In genomic region chr10:63712717-63713115, GRCh38 we compare ENCODE assay signal across 10 cellular contexts.
A peak's percentile ranks its signal among the peaks of the same experiment; 100 is the strongest.
DNase-seq lines count a peak whose midpoint lies in the region; ATAC-seq and TF ChIP-seq lines count a peak whose summit lies in the region.
"Had no signal": no experiment of that assay in that cellular context is flagged by ENCODE, and none has a peak within 500 bp of the region (broad histone marks: within the 10 kb centered on the region; RNA-seq: fewer than 3 reads in every experiment).

No MANE protein-coding gene starts in this region.

- peaks cover 6% of the 10 kb centered on the region; the same call in 1 of the 2 replicates for H3K9me1 ChIP-seq in IMR-90 (ENCODE audit: insufficient read depth, low read length)

- no peaks in the 10 kb centered on the region for H3K36me3 Mint-ChIP-seq in stimulated activated memory B cell treated with anti-CD40 and anti-IgM and Interleukin-4, amounts not matched to agents 10 μg/mL and 1 μg/mL and 100 μg/mL, for 72 hours

- H3K9ac ChIP-seq in IMR-90 (ENCODE audit: low read depth, low read length) (no peak overlapping the region), subcutaneous abdominal adipose tissue (ENCODE audit: low read length in 5 of 5) (peak overlapping the region in 4 of 5 donors; percentile 15 to 60 (median 44))

- H3K36me3 ChIP-seq in IMR-90 (ENCODE audit: control insufficient read depth, insufficient read depth, low read length) (no peaks in the 10 kb centered on the region), right lobe of liver (no peaks in the 10 kb centered on the region), subcutaneous abdominal adipose tissue (ENCODE audit: control insufficient read depth in 5 of 5, insufficient read depth in 5 of 5, low read length in 5 of 5) (no peaks in the 10 kb centered on the region)

- H3K9me3 ChIP-seq in IMR-90 (ENCODE audit: control insufficient read depth, insufficient read depth, low read length): no peaks in the 10 kb centered on the region
- no peaks in the 10 kb centered on the region for H3K9me3 ChIP-seq in right lobe of liver
- H3K9me3 ChIP-seq in subcutaneous abdominal adipose tissue (ENCODE audit: control insufficient read depth in 5 of 5, low read length in 5 of 5): no peaks in the 10 kb centered on the region

- H3K23ac ChIP-seq in IMR-90 (ENCODE audit: low read depth, low read length): no peak overlapping the region

- POLR2A ChIA-PET in IMR-90 (lab: Charles Lee; ENCODE audit: unreplicated experiment): no interaction called here

- no CpG with 5 or more reads among the region's 1 CpG for WGBS in IMR-90 (ENCODE audit: extremely low coverage in 2 of 2, insufficient read length in 1 of 2), 2 experiments
- 0% methylated on average over 1 of the region's 1 CpG for WGBS in right lobe of liver (ENCODE audit: insufficient coverage, low coverage, low lambda C conversion rate, missing lambda C conversion rate)

- no peak overlapping the region; the same call in 1 of the 2 replicates for H2BK20ac ChIP-seq in IMR-90 (ENCODE audit: low read depth, low read length)

- peak overlapping the region; percentile 19; the same call in 1 of the 2 replicates for H4K91ac ChIP-seq in IMR-90 (ENCODE audit: insufficient read depth, low read depth, low read length)

- dilution Hi-C loops in IMR-90 (cut with HindIII; ENCODE audit: low sequenced_read_pairs, unreplicated experiment): loop anchor here (25.0 kb wide), 1 partner anchor 550 kb away; no protein-coding TSS in a partner anchor

- no peak overlapping the region for H2BK5ac ChIP-seq in IMR-90 (ENCODE audit: low read depth, low read length, poor library complexity, severe bottlenecking)

- no peak overlapping the region for H2AK9ac ChIP-seq in IMR-90 (replicated peaks; ENCODE audit: low read depth, low read length, poor library complexity)

- no peak overlapping the region for H3K56ac ChIP-seq in IMR-90 (ENCODE audit: extremely low read depth, insufficient read depth, low read length)

- no peaks in the 10 kb centered on the region for H3K9me3 Mint-ChIP-seq in stimulated activated memory B cell treated with anti-CD40 and anti-IgM and Interleukin-4, amounts not matched to agents 10 μg/mL and 1 μg/mL and 100 μg/mL, for 72 hours

- H3K27me3 Mint-ChIP-seq in stimulated activated memory B cell treated with anti-CD40 and anti-IgM and Interleukin-4, amounts not matched to agents 10 μg/mL and 1 μg/mL and 100 μg/mL, for 72 hours: no peaks in the 10 kb centered on the region

- CTCF ChIA-PET in IMR-90 (lab: Yijun Ruan, JAX): interaction anchor here (0.6 to 1.0 kb wide), 3 partner anchors 55 to 546 kb away, joined by 3 to 4 read pairs (median 3); no protein-coding TSS in a partner anchor

- ATAC-seq in IMR-90 (ENCODE audit: low read depth): 0 out of 2 replicates have a peak, but pooled peaks have one; percentile 8
- ATAC-seq in right lobe of liver: peak in 3 of 4 donors; percentile 2 to 15 (median 3)
- ATAC-seq in stimulated activated memory B cell treated with anti-CD40 and anti-IgM and Interleukin-4, amounts not matched to agents 10 μg/mL and 1 μg/mL and 100 μg/mL, for 72 hours: no peak
- no peak for ATAC-seq in HG03097 (IDR thresholded peaks at IDR 0.05; ENCODE audit: low FRiP score, unreplicated experiment)
- ATAC-seq: T-helper 17 cell had no signal

- H3K79me1 ChIP-seq in IMR-90 (ENCODE audit: low read depth in 1 of 2, low read length in 2 of 2): no peaks in the 10 kb centered on the region

- 0 out of 2 replicates have a peak overlapping the region, but pooled peaks have one; percentile 40 for H2AK5ac ChIP-seq in IMR-90 (ENCODE audit: low read depth, low read length)

- H3K18ac ChIP-seq in IMR-90 (ENCODE audit: low read depth, low read length): no peak overlapping the region

- peak overlapping the region; percentile 50 for H2AFZ ChIP-seq in IMR-90 (replicated peaks; ENCODE audit: low read length, poor library complexity)

- TF ChIP-seq CTCF in IMR-90 (conservative IDR thresholded peaks at IDR 0.05; ENCODE audit: low read depth, low read length): no peak
- no peak for TF ChIP-seq CTCF in right lobe of liver (IDR thresholded peaks at IDR 0.05)
- no peak for TF ChIP-seq CTCF in GM10266 (IDR thresholded peaks at IDR 0.05; ENCODE audit: control insufficient read depth, insufficient read depth, low read depth, missing control alignments)

- no peaks in the 10 kb centered on the region for H4K20me1 ChIP-seq in IMR-90 (ENCODE audit: insufficient read depth, low read length)

- H3K27me3 ChIP-seq in IMR-90 (ENCODE audit: control insufficient read depth, insufficient read depth, low read length) (no peaks in the 10 kb centered on the region), right lobe of liver (no peaks in the 10 kb centered on the region), subcutaneous abdominal adipose tissue (ENCODE audit: control insufficient read depth in 5 of 5, insufficient read depth in 4 of 5, low read length in 5 of 5) (no peaks in the 10 kb centered on the region)

- no peak overlapping the region for H3K27ac ChIP-seq in IMR-90 (ENCODE audit: insufficient read depth, low read length)
- H3K27ac ChIP-seq in right lobe of liver: peak overlapping the region; percentile 44 to 80 (median 70)
- H3K27ac ChIP-seq in subcutaneous abdominal adipose tissue (ENCODE audit: low read depth, low read length): peak overlapping the region; percentile 90

- no TSS peak for BruUV-seq in IMR-90 (replicated peaks; lab: Mats Ljungman, UMichigan)

- TF ChIP-seq POLR2A in IMR-90 (IDR thresholded peaks at IDR 0.05; ENCODE audit: low read depth, low read length): no peak
- no peak for TF ChIP-seq POLR2A in right lobe of liver (IDR thresholded peaks at IDR 0.05)

- no peak overlapping the region for H3K4me3 Mint-ChIP-seq in stimulated activated memory B cell treated with anti-CD40 and anti-IgM and Interleukin-4, amounts not matched to agents 10 μg/mL and 1 μg/mL and 100 μg/mL, for 72 hours
- H3K4me3 Mint-ChIP-seq: T-helper 17 cell had no signal

- in situ Hi-C loops in IMR-90 (cut with MboI; ENCODE audit: low sequenced_read_pairs): loop anchor here (5.0 to 10.0 kb wide), 2 partner anchors 80 to 248 kb away; partner anchors contain the start of gene JMJD1C

- no peak for TF ChIP-seq RAD21 in IMR-90 (IDR thresholded peaks at IDR 0.05; ENCODE audit: low read length)

- intact Hi-C loops in IMR-90 (cut with micrococcal nuclease) (loop anchor here (1.0 to 2.0 kb wide), 3 partner anchors 82 to 546 kb away; no protein-coding TSS in a partner anchor), right lobe of liver (cut with DNase I) (loop anchor here in 1 of 2 donors (5.0 kb wide), 1 partner anchor 80 kb away; no protein-coding TSS in a partner anchor)

- H3K4ac ChIP-seq in IMR-90 (ENCODE audit: low read depth, low read length): 0 out of 2 replicates have a peak overlapping the region, but pooled peaks have one; percentile 24

- peaks cover 17% of the 10 kb centered on the region for H3K4me1 ChIP-seq in IMR-90 (ENCODE audit: control insufficient read depth, insufficient read depth, low read length)
- peaks cover 0 to 38% (median 16%) of the 10 kb centered on the region in 4 donors for H3K4me1 ChIP-seq in right lobe of liver
- H3K4me1 ChIP-seq in subcutaneous abdominal adipose tissue (ENCODE audit: control insufficient read depth in 5 of 5, insufficient read depth in 5 of 5, low read length in 5 of 5): peaks cover 18 to 46% (median 39%) of the 10 kb centered on the region in 5 donors

- DNase-seq in IMR-90 (no peak), cerebellum (ENCODE audit: low spot score) (peak; percentile 17), right lobe of liver (no peak), hypothalamus (lab: John Stamatoyannopoulos, UW) (no peak), GM10266 (ENCODE audit: extremely low spot score) (no peak)
- DNase-seq: stimulated activated CD4-positive, alpha-beta T cell treated with anti-CD3 and anti-CD28 coated beads, Interleukin-12 subunit alpha, Interleukin-12 subunit beta, amount 100 ng/mL, for 4 hours; T-helper 17 cell had no signal

- no peak overlapping the region for H4K8ac ChIP-seq in IMR-90 (ENCODE audit: low read depth in 2 of 2, low read length in 2 of 2)

- no peak overlapping the region for H3K14ac ChIP-seq in IMR-90 (replicated peaks; ENCODE audit: low read depth, low read length)

- H2BK120ac ChIP-seq in IMR-90 (ENCODE audit: low read depth, low read length): peak overlapping the region; percentile 13

- no peak overlapping the region for H2BK15ac ChIP-seq in IMR-90 (ENCODE audit: low read depth, low read length)

- no peak overlapping the region for H3K4me3 ChIP-seq in IMR-90 (ENCODE audit: insufficient read depth, low read depth, low read length)
- no peak overlapping the region for H3K4me3 ChIP-seq in right lobe of liver
- peak overlapping the region in 3 of 5 donors; percentile 3 to 31 (median 3) for H3K4me3 ChIP-seq in subcutaneous abdominal adipose tissue (ENCODE audit: low read depth in 1 of 5, low read length in 5 of 5)

- no peak overlapping the region for H4K5ac ChIP-seq in IMR-90 (ENCODE audit: low read depth, low read length)

- no peak overlapping the region for H3K4me2 ChIP-seq in IMR-90 (ENCODE audit: low read depth, low read length)

- H3K27ac Mint-ChIP-seq in stimulated activated memory B cell treated with anti-CD40 and anti-IgM and Interleukin-4, amounts not matched to agents 10 μg/mL and 1 μg/mL and 100 μg/mL, for 72 hours: no peak overlapping the region
- H3K27ac Mint-ChIP-seq: T-helper 17 cell had no signal

- peaks cover 24% of the 10 kb centered on the region for H3K4me1 Mint-ChIP-seq in stimulated activated memory B cell treated with anti-CD40 and anti-IgM and Interleukin-4, amounts not matched to agents 10 μg/mL and 1 μg/mL and 100 μg/mL, for 72 hours

TF ChIP-seq in IMR-90, 13 proteins besides CTCF, POLR2A, EP300 and RAD21 (continues in another document):
- TF ChIP-seq MAFK (IDR thresholded peaks at IDR 0.05; ENCODE audit: low read depth, low read length) (no peak), USF2 (IDR thresholded peaks at IDR 0.05; ENCODE audit: low read depth, low read length) (no peak), MAZ (IDR thresholded peaks at IDR 0.05; ENCODE audit: borderline replicate concordance, low read depth, low read length) (no peak), RFX5 (IDR thresholded peaks at IDR 0.05; ENCODE audit: low read depth, low read length) (no peak)

Comparison
In these comparisons a context has a peak if more than half of its experiments do, and no peak if none do; other contexts are left out.
1. ATAC-seq: peak in IMR-90 (single experiment) and right lobe of liver (3 of 4); none in stimulated activated memory B cell treated with anti-CD40 and anti-IgM and Interleukin-4, amounts not matched to agents 10 μg/mL and 1 μg/mL and 100 μg/mL, for 72 hours (single experiment) and HG03097 (single experiment).
2. H3K4me3 ChIP-seq: peak in subcutaneous abdominal adipose tissue (3 of 5); none in IMR-90 (single experiment) and right lobe of liver (0 of 3).